In genomic region chr17:44197980-44198720, GRCh38 we compare ENCODE assay signal across 8 cellular contexts. TPM values are rescaled to one million over a fixed set of nuclear protein-coding genes. Genes with fewer than 3 reads are reported as not detected.
DNase-seq lines count a peak whose midpoint lies in the region; ATAC-seq, FAIRE-seq and TF ChIP-seq lines count a peak whose summit lies in the region.

No MANE protein-coding gene starts in this region.

- CTCF ChIA-PET in PC-3 (lab: Charles Lee) = interaction anchor here (0.6 kb wide), 1 partner anchor 823 kb away, joined by 3 read pairs; no protein-coding TSS in a partner anchor

- H3K9me3 ChIP-seq in PC-3 (ENCODE audit: low read length) (no peaks in the 10 kb centered on the region), astrocyte (ENCODE audit: insufficient read depth, low read depth, low read length) (no peaks in the 10 kb centered on the region)

- H3K4me3 Mint-ChIP-seq in astrocyte (ENCODE audit: unreplicated experiment) = peak overlapping the region; percentile 85
- peak overlapping the region; percentile 75 to 81 (median 79) for H3K4me3 Mint-ChIP-seq in immature natural killer cell

- H3K4me1 ChIP-seq in PC-3 (ENCODE audit: insufficient read depth, low read length) = peaks cover 20% of the 10 kb centered on the region
- H3K4me1 ChIP-seq in astrocyte (ENCODE audit: insufficient read depth, low read length) = peaks cover 25% of the 10 kb centered on the region

- H3K4me2 ChIP-seq in PC-3 (ENCODE audit: low read length) (peak overlapping the region; percentile 87), astrocyte (ENCODE audit: low read length) (peak overlapping the region; percentile 95)

- H3K9ac ChIP-seq in PC-3 (ENCODE audit: low read length) (peak overlapping the region; percentile 91), astrocyte (ENCODE audit: low read length) (peak overlapping the region; percentile 82)

- H3F3A ChIP-seq in PC-3 (ENCODE audit: low read length, unreplicated experiment) = no peaks in the 10 kb centered on the region

- peak; percentile 41 for FAIRE-seq in astrocyte (lab: Jason Lieb, UNC)

- H3K4me1 Mint-ChIP-seq in astrocyte (ENCODE audit: low read depth, unreplicated experiment) (peaks cover 15% of the 10 kb centered on the region), immature natural killer cell (peaks cover 26 to 39% of the 10 kb centered on the region in 2 donors)

- H3K27me3 ChIP-seq in PC-3 (ENCODE audit: low read length) (no peaks in the 10 kb centered on the region), astrocyte (ENCODE audit: insufficient read depth, low read length) (no peaks in the 10 kb centered on the region)

- POLR2A ChIA-PET in PC-3 (lab: Charles Lee; ENCODE audit: unreplicated experiment) = no interaction called here

- H3K9me3 Mint-ChIP-seq in astrocyte (ENCODE audit: unreplicated experiment) (no peaks in the 10 kb centered on the region), immature natural killer cell (no peaks in the 10 kb centered on the region)

- H3K36me3 ChIP-seq in PC-3 (ENCODE audit: low read depth, low read length) (peaks cover 32% of the 10 kb centered on the region), astrocyte (ENCODE audit: insufficient read depth, low read length) (peaks cover 20% of the 10 kb centered on the region)

- H2AFZ ChIP-seq in PC-3 (ENCODE audit: low read length) (peak overlapping the region; percentile 66), astrocyte (ENCODE audit: low read depth, low read length) (no peak overlapping the region)

- no peaks in the 10 kb centered on the region for H3K27me3 Mint-ChIP-seq in astrocyte (ENCODE audit: low read depth, unreplicated experiment)
- peaks cover 0 to 13% (median 10%) of the 10 kb centered on the region in 3 donors for H3K27me3 Mint-ChIP-seq in immature natural killer cell (ENCODE audit: low read depth in 3 of 3)

- H3K27ac Mint-ChIP-seq in astrocyte (ENCODE audit: unreplicated experiment) (peak overlapping the region; percentile 87), immature natural killer cell (peak overlapping the region; percentile 77 to 89 (median 85))

- TSS peak; percentile 52 for BruUV-seq in PC-3 (replicated peaks; lab: Mats Ljungman, UMichigan)

- H3K79me2 ChIP-seq in PC-3 (ENCODE audit: low read length) (peaks cover 36% of the 10 kb centered on the region), astrocyte (ENCODE audit: insufficient read depth, low read length) (peaks cover 32% of the 10 kb centered on the region)

- ATAC-seq in PC-3 (peak; percentile 27), GM18858 (IDR thresholded peaks at IDR 0.05; ENCODE audit: unreplicated experiment) (no peak)
- ATAC-seq in stimulated activated naive CD8-positive, alpha-beta T cell treated with anti-CD3 and anti-CD28 coated beads, Interleukin-15, Interleukin-2, amounts not matched to agents 100 U/mL and 50 U/mL, for 24 hours = peak; percentile 17

- intact Hi-C loops in PC-3 (cut with micrococcal nuclease) = loop anchor here (1.0 to 10.0 kb wide), 2 partner anchors 12 to 307 kb away; partner anchors contain the start of genes GPATCH8 and TMUB2

- H3K4me3 ChIP-seq in PC-3 (ENCODE audit: low read length) = peak overlapping the region; percentile 85
- peak overlapping the region; percentile 69 for H3K4me3 ChIP-seq in astrocyte (ENCODE audit: insufficient read depth, low read depth, low read length)

- H4K20me1 ChIP-seq in PC-3 (ENCODE audit: low read length) (no peaks in the 10 kb centered on the region), astrocyte (ENCODE audit: insufficient read depth, low read length) (peaks cover 14% of the 10 kb centered on the region)

- DNase-seq in stimulated activated CD4-positive, alpha-beta T cell treated with anti-CD3 and anti-CD28 coated beads, Interleukin-15, amount 100 ng/mL, for 24 hours = peak; percentile 55
- DNase-seq in stimulated activated CD4-positive, alpha-beta T cell treated with anti-CD3 and anti-CD28 coated beads, Interleukin-4, amount 100 ng/mL, for 1 hour = no peak
- DNase-seq in PC-3 = peak; percentile 64
- no peak for DNase-seq in astrocyte (ENCODE audit: low read depth)
- peak in 1 of 3 donors; percentile 17 for DNase-seq in immature natural killer cell
- peak; percentile 52 for DNase-seq in stimulated activated naive CD8-positive, alpha-beta T cell treated with anti-CD3 and anti-CD28 coated beads, Interleukin-15, Interleukin-2, amounts not matched to agents 100 U/mL and 50 U/mL, for 24 hours
- DNase-seq in NCI-H2107 (lab: John Stamatoyannopoulos, UW) = no peak

- H3K36me3 Mint-ChIP-seq in astrocyte (ENCODE audit: low read depth, unreplicated experiment) = peaks cover 13% of the 10 kb centered on the region
- peaks cover 0 to 14% (median 3%) of the 10 kb centered on the region in 3 donors for H3K36me3 Mint-ChIP-seq in immature natural killer cell

- peak; percentile 48; the same call in 1 of the 2 replicates for TF ChIP-seq CTCF in PC-3 (conservative IDR thresholded peaks at IDR 0.05; ENCODE audit: low read depth, low read length)
- no peak for TF ChIP-seq CTCF in astrocyte (IDR thresholded peaks at IDR 0.05; ENCODE audit: insufficient read depth, low read depth, low read length)

- H3K9me2 ChIP-seq in PC-3 (replicated peaks; ENCODE audit: low read length) = no peaks in the 10 kb centered on the region

- H3K27ac ChIP-seq in PC-3 (ENCODE audit: low read length) (peak overlapping the region; percentile 74), astrocyte (ENCODE audit: low read depth, low read length) (peak overlapping the region; percentile 63)

RNA-seq across cellular contexts. Expression of gene ATXN7L3, which starts 1.5 kb away (rescaled TPM):
- total RNA-seq in PC-3 (2014; rRNA removed) = 73.9 and 78.3 TPM in 2 replicates
- total RNA-seq in astrocyte = 87.0 and 96.0 TPM in 2 replicates
- 10 to 100 TPM in 1 of 3 donors, 1 to 10 TPM in 2; 5.1 to 11.9 (median 6.8) TPM for polyA plus RNA-seq in immature natural killer cell

RNA-seq across cellular contexts. Expression of gene TMUB2, which starts 11.4 kb away (rescaled TPM):
- total RNA-seq in PC-3 (2014; rRNA removed) = 38.3 and 43.4 TPM in 2 replicates
- 28.2 and 28.8 TPM in 2 replicates for total RNA-seq in astrocyte
- 10 to 100 TPM; 20.2 to 32.8 (median 26.5) TPM for polyA plus RNA-seq in immature natural killer cell

RNA-seq across cellular contexts. Expression of gene UBTF, which starts 21.3 kb away (rescaled TPM):
- total RNA-seq in PC-3 (2014; rRNA removed) (139 and 183 TPM in 2 replicates), astrocyte (43.2 and 48.0 TPM in 2 replicates)
- polyA plus RNA-seq in immature natural killer cell = 10 to 100 TPM in 2 of 3 donors, 1 to 10 TPM in 1; 7.2 to 68.8 (median 21.6) TPM

RNA-seq across cellular contexts. Expression of gene ASB16, which starts 27.6 kb away (rescaled TPM):
- 0.35 and 0.51 TPM in 2 replicates for total RNA-seq in PC-3 (2014; rRNA removed)
- total RNA-seq in astrocyte = not detected in 2 replicates
- polyA plus RNA-seq in immature natural killer cell = under 1 TPM in 1 of 3 donors, not detected in 2; 0.27 TPM

RNA-seq across cellular contexts. Expression of gene HROB, which starts 56.4 kb away (rescaled TPM):
- total RNA-seq in PC-3 (2014; rRNA removed) (13.5 and 14.3 TPM in 2 replicates), astrocyte (1.6 and 2.3 TPM in 2 replicates)
- polyA plus RNA-seq in immature natural killer cell = 1 to 10 TPM in 1 of 3 donors, under 1 TPM in 1, not detected in 1; 0.22 to 1.0 TPM

Comparison
In these comparisons a context has a peak if more than half of its experiments do, and no peak if none do; other contexts are left out.
1. DNase-seq: peak in stimulated activated CD4-positive, alpha-beta T cell treated with anti-CD3 and anti-CD28 coated beads, Interleukin-15, amount 100 ng/mL, for 24 hours (single experiment), PC-3 (single experiment) and stimulated activated naive CD8-positive, alpha-beta T cell treated with anti-CD3 and anti-CD28 coated beads, Interleukin-15, Interleukin-2, amounts not matched to agents 100 U/mL and 50 U/mL, for 24 hours (single experiment); none in stimulated activated CD4-positive, alpha-beta T cell treated with anti-CD3 and anti-CD28 coated beads, Interleukin-4, amount 100 ng/mL, for 1 hour (single experiment), astrocyte (single experiment) and NCI-H2107 (single experiment).